In genomic region chr19:7069904-7070226, GRCh38 we compare ENCODE assay signal across 8 cellular contexts. TPM values are rescaled to one million over a fixed set of nuclear protein-coding genes. Genes with fewer than 3 reads are reported as not detected.
DNase-seq lines count a peak whose midpoint lies in the region; ATAC-seq and TF ChIP-seq lines count a peak whose summit lies in the region.

No MANE protein-coding gene starts in this region.

- H3K9ac ChIP-seq in skeletal muscle tissue (ENCODE audit: low read depth in 1 of 3, low read length in 3 of 3): peak overlapping the region; percentile 87 to 93 (median 87)

- no peaks in the 10 kb centered on the region for H3K9me3 ChIP-seq in cardiac muscle cell (ENCODE audit: low read depth)
- no peaks in the 10 kb centered on the region for H3K9me3 ChIP-seq in WERI-Rb-1 (ENCODE audit: severe bottlenecking)
- no peaks in the 10 kb centered on the region for H3K9me3 ChIP-seq in skeletal muscle tissue (ENCODE audit: control insufficient read depth in 3 of 3, low read length in 3 of 3)

- intact Hi-C loops in cardiac septum (cut with DNase I): no loop called here

- TF ChIP-seq CTCF in cardiac muscle cell (IDR thresholded peaks at IDR 0.05; ENCODE audit: low read depth, low read length) (no peak), WERI-Rb-1 (IDR thresholded peaks at IDR 0.05; ENCODE audit: low read depth, low read length) (no peak)

- H3K36me3 ChIP-seq in cardiac muscle cell (peaks cover 15% of the 10 kb centered on the region), WERI-Rb-1 (peaks cover 18% of the 10 kb centered on the region), skeletal muscle tissue (ENCODE audit: control insufficient read depth in 3 of 3, insufficient read depth in 3 of 3, low read length in 3 of 3) (peaks cover 21 to 27% (median 27%) of the 10 kb centered on the region in 3 donors)

- DNase-seq in cardiac muscle cell (ENCODE audit: low read depth in 1 of 2, low spot score in 1 of 2) (no peak), cardiac septum (ENCODE audit: low spot score) (no peak), WERI-Rb-1 (no peak), glomerular visceral epithelial cell (ENCODE audit: extremely low spot score) (peak; percentile 7), SIG-M5 treated with dmso at 0.1 percent for 504 hours (lab: John Stamatoyannopoulos, UW; ENCODE audit: unreplicated experiment) (no peak)

- H3K4me3 ChIP-seq in cardiac muscle cell (peak overlapping the region; percentile 61), WERI-Rb-1 (ENCODE audit: low read depth, low read length) (peak overlapping the region; percentile 78), skeletal muscle tissue (ENCODE audit: low read length in 3 of 3) (peak overlapping the region; percentile 95 to 97 (median 96))

- ATAC-seq in GM19035 (IDR thresholded peaks at IDR 0.05; ENCODE audit: unreplicated experiment) (no peak), GM18909 (IDR thresholded peaks at IDR 0.05; ENCODE audit: poor library complexity, unreplicated experiment) (no peak)

- H3K4me1 ChIP-seq in cardiac muscle cell (ENCODE audit: low read depth) (no peaks in the 10 kb centered on the region), skeletal muscle tissue (ENCODE audit: control insufficient read depth in 3 of 3, insufficient read depth in 3 of 3, low read length in 3 of 3) (peaks cover 4 to 14% (median 7%) of the 10 kb centered on the region in 3 donors)

- peak overlapping the region; percentile 20 for H3K27ac ChIP-seq in cardiac muscle cell
- H3K27ac ChIP-seq in WERI-Rb-1: peak overlapping the region; percentile 85
- H3K27ac ChIP-seq in skeletal muscle tissue (ENCODE audit: low read depth, low read length): peak overlapping the region; percentile 67

- H3K27me3 ChIP-seq in cardiac muscle cell (no peaks in the 10 kb centered on the region), WERI-Rb-1 (ENCODE audit: insufficient read depth, low read depth, severe bottlenecking) (no peaks in the 10 kb centered on the region), skeletal muscle tissue (ENCODE audit: control insufficient read depth in 3 of 3, insufficient read depth in 3 of 3, low read length in 3 of 3) (no peaks in the 10 kb centered on the region)

RNA-seq across cellular contexts. Expression of gene ZNF557, which starts 0.4 kb away (rescaled TPM):
- 6.9 and 7.8 TPM in 2 replicates for total RNA-seq in cardiac muscle cell
- 3.7 and 4.3 TPM in 2 replicates for polyA plus RNA-seq in cardiac muscle cell
- 4.7 TPM for total RNA-seq in cardiac septum
- 16.7 TPM for total RNA-seq in skeletal muscle tissue

RNA-seq across cellular contexts. Expression of gene MBD3L3, which starts 11.4 kb away (rescaled TPM):
- not detected in 2 replicates for total RNA-seq in cardiac muscle cell
- not detected in 2 replicates for polyA plus RNA-seq in cardiac muscle cell
- total RNA-seq in cardiac septum: not detected
- total RNA-seq in skeletal muscle tissue: not detected

RNA-seq across cellular contexts. Expression of gene MBD3L2, which starts 20.7 kb away (rescaled TPM):
- total RNA-seq in cardiac muscle cell (not detected in 2 replicates), cardiac septum (not detected), skeletal muscle tissue (not detected)
- polyA plus RNA-seq in cardiac muscle cell: not detected in 2 replicates

RNA-seq across cellular contexts. Expression of gene MBD3L4, which starts 29.9 kb away (rescaled TPM):
- total RNA-seq in cardiac muscle cell (not detected in 2 replicates), cardiac septum (not detected), skeletal muscle tissue (not detected)
- polyA plus RNA-seq in cardiac muscle cell: not detected in 2 replicates

RNA-seq across cellular contexts. Expression of gene MBD3L5, which starts 39.5 kb away (rescaled TPM):
- total RNA-seq in cardiac muscle cell (not detected in 2 replicates), cardiac septum (not detected), skeletal muscle tissue (not detected)
- not detected in 2 replicates for polyA plus RNA-seq in cardiac muscle cell

Comparison
In these comparisons a context has a peak if more than half of its experiments do, and no peak if none do; other contexts are left out.
1. H3K27ac ChIP-seq: peak in every context shown above with its lines; median percentile 85 in WERI-Rb-1; 67 in skeletal muscle tissue; 20 in cardiac muscle cell.